ENCODE assay signal across 15 cellular contexts in genomic region chr2:23549051-23549450, GRCh38.
DNase-seq lines count a peak whose midpoint lies in the region; ATAC-seq and TF ChIP-seq lines count a peak whose summit lies in the region.
"Had no signal": no experiment of that assay in that cellular context is flagged by ENCODE, and none has a peak within 500 bp of the region (broad histone marks: within the 10 kb centered on the region; RNA-seq: fewer than 3 reads in every experiment).

No MANE protein-coding gene starts in this region.

- H3K27me3 ChIP-seq in tibial artery = no peaks in the 10 kb centered on the region

- peak overlapping the region; percentile 50 for H3K27ac Mint-ChIP-seq in neural crest cell (ENCODE audit: unreplicated experiment)
- H3K27ac Mint-ChIP-seq: activated T-helper 1 cell treated with anti-CD3 and anti-CD28 coated beads, Interleukin-12 subunit alpha, Interleukin-12 subunit beta, Interleukin-2, Interleukin-4 antibody, amounts not matched to agents 30 ng/mL and 10 ng/mL and 1 ng/mL, durations not matched to agents 14 hours and 24 hours and 36 hours; T-helper 1 cell treated with Interleukin-12 subunit alpha and Interleukin-12 subunit beta and Interleukin-4 antibody, amounts not matched to agents 30 μg/mL and 1 μg/mL, for 36 hours had no signal

- peak overlapping the region in 1 of 2 donors; percentile 30 for H3K27ac ChIP-seq in tibial artery

- no peaks in the 10 kb centered on the region for H3K9me3 Mint-ChIP-seq in neural crest cell
- H3K9me3 Mint-ChIP-seq: activated T-helper 1 cell treated with anti-CD3 and anti-CD28 coated beads, Interleukin-12 subunit alpha, Interleukin-12 subunit beta, Interleukin-2, Interleukin-4 antibody, amounts not matched to agents 30 ng/mL and 10 ng/mL and 1 ng/mL, durations not matched to agents 14 hours and 24 hours and 36 hours; stimulated activated effector memory CD8-positive, alpha-beta T cell treated with anti-CD3 and anti-CD28 coated beads, Interleukin-12 subunit alpha, Interleukin-12 subunit beta, amount 100 ng/mL, for 72 hours; T-helper 1 cell treated with Interleukin-12 subunit alpha and Interleukin-12 subunit beta and Interleukin-4 antibody, amounts not matched to agents 30 μg/mL and 1 μg/mL, for 36 hours had no signal

- peak; percentile 24 for DNase-seq in DMS 273 treated with DMSO at 0.1 percent for 48 hours (lab: John Stamatoyannopoulos, UW)
- peak; percentile 91 for DNase-seq in NCI-H1694 treated with DMSO at 0.1 percent for 48 hours (lab: John Stamatoyannopoulos, UW)
- DNase-seq in RPMI7951 (ENCODE audit: low read depth) = peak; percentile 22
- DNase-seq in neural crest cell (ENCODE audit: low read depth, low spot score) = no peak
- DNase-seq in nucleus accumbens (lab: John Stamatoyannopoulos, UW) = no peak
- DNase-seq in tibial artery = no peak
- DNase-seq: activated CD4-positive, alpha-beta T cell treated with anti-CD3 and anti-CD28 coated beads for 48 hours; effector CD4-positive, alpha-beta T cell; midbrain; OCI-M1 had no signal

- H3K36me3 ChIP-seq in tibial artery = no peaks in the 10 kb centered on the region

- no peaks in the 10 kb centered on the region for H3K27me3 Mint-ChIP-seq in neural crest cell (ENCODE audit: low read depth)

- H3K4me3 ChIP-seq in tibial artery = no peak overlapping the region

- H3K36me3 Mint-ChIP-seq in neural crest cell (ENCODE audit: low read depth) = no peaks in the 10 kb centered on the region
- H3K36me3 Mint-ChIP-seq: stimulated activated effector memory CD8-positive, alpha-beta T cell treated with anti-CD3 and anti-CD28 coated beads, Interleukin-12 subunit alpha, Interleukin-12 subunit beta, amount 100 ng/mL, for 72 hours had no signal

- H3K9me3 ChIP-seq in tibial artery = no peaks in the 10 kb centered on the region

- intact Hi-C loops in tibial artery (cut with DNase I; ENCODE audit: low total_unique reads) = no loop called here

- ATAC-seq in GM19467 (IDR thresholded peaks at IDR 0.05; ENCODE audit: unreplicated experiment) (no peak), GM19395 (IDR thresholded peaks at IDR 0.05; ENCODE audit: unreplicated experiment) (no peak)
- ATAC-seq: stimulated activated effector memory CD8-positive, alpha-beta T cell treated with anti-CD3 and anti-CD28 coated beads, Interleukin-12 subunit alpha, Interleukin-12 subunit beta, amount 100 ng/mL, for 72 hours had no signal

- peaks cover 51% of the 10 kb centered on the region for H3K4me1 Mint-ChIP-seq in neural crest cell
- H3K4me1 Mint-ChIP-seq: stimulated activated effector memory CD8-positive, alpha-beta T cell treated with anti-CD3 and anti-CD28 coated beads, Interleukin-12 subunit alpha, Interleukin-12 subunit beta, amount 100 ng/mL, for 72 hours had no signal

- TF ChIP-seq CTCF in neural crest cell (conservative IDR thresholded peaks at IDR 0.05) (no peak), tibial artery (IDR thresholded peaks at IDR 0.05) (no peak)

- no peak overlapping the region for H3K4me3 Mint-ChIP-seq in neural crest cell
- H3K4me3 Mint-ChIP-seq: activated T-helper 1 cell treated with anti-CD3 and anti-CD28 coated beads, Interleukin-12 subunit alpha, Interleukin-12 subunit beta, Interleukin-2, Interleukin-4 antibody, amounts not matched to agents 30 ng/mL and 10 ng/mL and 1 ng/mL, durations not matched to agents 14 hours and 24 hours and 36 hours; stimulated activated effector memory CD8-positive, alpha-beta T cell treated with anti-CD3 and anti-CD28 coated beads, Interleukin-12 subunit alpha, Interleukin-12 subunit beta, amount 100 ng/mL, for 72 hours; T-helper 1 cell treated with Interleukin-12 subunit alpha and Interleukin-12 subunit beta and Interleukin-4 antibody, amounts not matched to agents 30 μg/mL and 1 μg/mL, for 36 hours had no signal

- H3K4me1 ChIP-seq in tibial artery = peaks cover 0 to 66% (median 47%) of the 10 kb centered on the region in 4 donors

Comparison
In these comparisons a context has a peak if more than half of its experiments do, and no peak if none do; other contexts are left out.
1. DNase-seq: peak in DMS 273 treated with DMSO at 0.1 percent for 48 hours (single experiment), NCI-H1694 treated with DMSO at 0.1 percent for 48 hours (single experiment) and RPMI7951 (single experiment); none in neural crest cell (single experiment), nucleus accumbens (0 of 56) and tibial artery (0 of 2).